8 cellular contexts compared by ENCODE assay signal in genomic region chr10:102117391-102118159, GRCh38. TPM values are rescaled to one million over a fixed set of nuclear protein-coding genes. Genes with fewer than 3 reads are reported as not detected.
DNase-seq lines count a peak whose midpoint lies in the region; ATAC-seq and TF ChIP-seq lines count a peak whose summit lies in the region.

No MANE protein-coding gene starts in this region.

- H3K4ac ChIP-seq in neuronal stem cell (ENCODE audit: low read length), result peak overlapping the region; percentile 60

- peak overlapping the region; percentile 82 for H3K4me3 ChIP-seq in Jurkat, Clone E6-1 (ENCODE audit: low read length)
- H3K4me3 ChIP-seq in gastroesophageal sphincter, result peak overlapping the region; percentile 12 to 69
- peak overlapping the region; percentile 41 to 44 for H3K4me3 ChIP-seq in neuronal stem cell (ENCODE audit: low read length in 2 of 2)
- H3K4me3 ChIP-seq in thyroid gland (replicated peaks in 1 of 3), result peak overlapping the region in 1 of 3 donors; percentile 73

- H3K36me3 ChIP-seq in gastroesophageal sphincter (no peaks in the 10 kb centered on the region), neuronal stem cell (replicated peaks in 1 of 2; ENCODE audit: control insufficient read depth in 2 of 2, insufficient read depth in 2 of 2, low read length in 2 of 2) (peaks cover 1 to 11% of the 10 kb centered on the region in 2 donors), thyroid gland (no peaks in the 10 kb centered on the region)

- CTCF ChIA-PET in activated naive CD4-positive, alpha-beta T cell treated with anti-CD3 and anti-CD28 coated beads for 36 hours (lab: Charles Lee), result interaction anchor here (0.8 to 6.2 kb wide), 5 partner anchors 14 to 336 kb away, joined by 3 to 24 read pairs (median 4); partner anchors contain the start of gene PPRC1

- H3K9ac ChIP-seq in neuronal stem cell (ENCODE audit: low read depth, low read length, poor library complexity), result peak overlapping the region; percentile 71

- H3K18ac ChIP-seq in neuronal stem cell (ENCODE audit: low read length), result peak overlapping the region; percentile 98

- H3K27me3 Mint-ChIP-seq in activated naive CD4-positive, alpha-beta T cell treated with anti-CD3 and anti-CD28 coated beads for 36 hours (ENCODE audit: low read depth), result no peaks in the 10 kb centered on the region

- no peaks in the 10 kb centered on the region for H3K9me3 ChIP-seq in gastroesophageal sphincter
- H3K9me3 ChIP-seq in neuronal stem cell (replicated peaks in 1 of 2; ENCODE audit: control insufficient read depth in 2 of 2, insufficient read depth in 1 of 2, low read depth in 1 of 2, low read length in 2 of 2), result no peaks in the 10 kb centered on the region
- no peaks in the 10 kb centered on the region for H3K9me3 ChIP-seq in thyroid gland

- H2BK5ac ChIP-seq in neuronal stem cell (ENCODE audit: low read length), result peak overlapping the region; percentile 96

- H2BK12ac ChIP-seq in neuronal stem cell (ENCODE audit: low read length), result peak overlapping the region; percentile 85

- peak overlapping the region; percentile 62 for H2AFZ ChIP-seq in neuronal stem cell (ENCODE audit: low read length)

- ATAC-seq in gastroesophageal sphincter (no peak), HG02763 (IDR thresholded peaks at IDR 0.05; ENCODE audit: unreplicated experiment) (no peak)

- TF ChIP-seq EP300 in gastroesophageal sphincter (IDR thresholded peaks at IDR 0.05), result no peak

- no peaks in the 10 kb centered on the region for H3K9me3 Mint-ChIP-seq in activated naive CD4-positive, alpha-beta T cell treated with anti-CD3 and anti-CD28 coated beads for 36 hours

- TF ChIP-seq CTCF in gastroesophageal sphincter (IDR thresholded peaks at IDR 0.05), result peak in 1 of 4 experiments; percentile 23
- TF ChIP-seq CTCF in thyroid gland (IDR thresholded peaks at IDR 0.05), result peak in 1 of 6 experiments; percentile 11

- H3K27me3 ChIP-seq in gastroesophageal sphincter, result no peaks in the 10 kb centered on the region
- H3K27me3 ChIP-seq in neuronal stem cell (ENCODE audit: control insufficient read depth in 3 of 3, insufficient read depth in 3 of 3, low read depth in 1 of 3, low read length in 3 of 3), result no peaks in the 10 kb centered on the region
- no peaks in the 10 kb centered on the region for H3K27me3 ChIP-seq in thyroid gland

- peak overlapping the region; percentile 44 for H3K23ac ChIP-seq in neuronal stem cell (ENCODE audit: low read depth, low read length, poor library complexity)

- peak overlapping the region; percentile 78 for H2BK120ac ChIP-seq in neuronal stem cell (ENCODE audit: low read depth, low read length)

- peak; percentile 86 for DNase-seq in COR-L47 (lab: John Stamatoyannopoulos, UW)
- peak; percentile 78 for DNase-seq in Jurkat, Clone E6-1 (ENCODE audit: low read depth, low spot score)
- DNase-seq in SHP77 (lab: John Stamatoyannopoulos, UW), result peak; percentile 82 to 91
- peak; percentile 77 for DNase-seq in activated naive CD4-positive, alpha-beta T cell treated with anti-CD3 and anti-CD28 coated beads for 36 hours
- peak; percentile 59 for DNase-seq in neuronal stem cell (ENCODE audit: low spot score)
- DNase-seq in thyroid gland, result peak; percentile 90 to 91

- intact Hi-C loops in activated naive CD4-positive, alpha-beta T cell treated with anti-CD3 and anti-CD28 coated beads for 36 hours (cut with micrococcal nuclease), result loop anchor here (1.0 to 5.0 kb wide), 6 partner anchors 52 to 1250 kb away; partner anchors contain the start of genes GBF1, HPS6, OGA and TAF5
- intact Hi-C loops in thyroid gland (cut with DNase I), result loop anchor here (5.0 kb wide), 1 partner anchor 35 kb away; the partner anchor contains the start of gene NOLC1

- peak overlapping the region; percentile 93 for H3K4me3 Mint-ChIP-seq in activated naive CD4-positive, alpha-beta T cell treated with anti-CD3 and anti-CD28 coated beads for 36 hours

- peak overlapping the region; percentile 85 for H2AK5ac ChIP-seq in neuronal stem cell (ENCODE audit: low read depth, low read length)

- peak overlapping the region; percentile 31 for H4K8ac ChIP-seq in neuronal stem cell (ENCODE audit: low read depth, low read length)

- H3K79me1 ChIP-seq in neuronal stem cell (ENCODE audit: low read depth, low read length), result peaks cover 6% of the 10 kb centered on the region

- H3K27ac Mint-ChIP-seq in activated naive CD4-positive, alpha-beta T cell treated with anti-CD3 and anti-CD28 coated beads for 36 hours, result peak overlapping the region; percentile 98

- 0% methylated on average over 2 to 6 of the region's 12 CpGs for WGBS in gastroesophageal sphincter (ENCODE audit: low coverage in 1 of 2), 2 donors
- no CpG with 5 or more reads among the region's 12 CpGs for WGBS in neuronal stem cell (ENCODE audit: extremely low coverage in 2 of 2, insufficient read length in 2 of 2, insufficient replicate concordance in 1 of 2), 2 donors
- 0 to 6% methylated on average over 5 to 11 of the region's 12 CpGs for WGBS in thyroid gland, 2 donors

- H3K4me1 ChIP-seq in gastroesophageal sphincter, result peaks cover 5 to 86% (median 64%) of the 10 kb centered on the region in 3 donors
- H3K4me1 ChIP-seq in neuronal stem cell (ENCODE audit: control insufficient read depth in 2 of 2, insufficient read depth in 1 of 2, low read depth in 1 of 2, low read length in 2 of 2), result peaks cover 56 to 63% of the 10 kb centered on the region in 2 donors
- H3K4me1 ChIP-seq in thyroid gland, result peaks cover 59 to 69% of the 10 kb centered on the region in 2 donors

- H3K14ac ChIP-seq in neuronal stem cell (ENCODE audit: low read length), result no peak overlapping the region

- H2BK15ac ChIP-seq in neuronal stem cell (ENCODE audit: low read length), result peak overlapping the region; percentile 78

- H4K91ac ChIP-seq in neuronal stem cell (ENCODE audit: low read depth, low read length, poor library complexity), result peak overlapping the region; percentile 83

- peak overlapping the region; percentile 55 for H3K4me2 ChIP-seq in neuronal stem cell (ENCODE audit: insufficient read depth, low read length, poor library complexity, severe bottlenecking)

- H3K36me3 Mint-ChIP-seq in activated naive CD4-positive, alpha-beta T cell treated with anti-CD3 and anti-CD28 coated beads for 36 hours (ENCODE audit: low read depth), result peaks cover 3% of the 10 kb centered on the region

- peak overlapping the region; percentile 98 to 99 (median 99) for H3K27ac ChIP-seq in gastroesophageal sphincter
- H3K27ac ChIP-seq in neuronal stem cell (replicated peaks; ENCODE audit: low read length), result peak overlapping the region; percentile 92
- peak overlapping the region; percentile 64 to 98 (median 97) for H3K27ac ChIP-seq in thyroid gland

- H3K4me1 Mint-ChIP-seq in activated naive CD4-positive, alpha-beta T cell treated with anti-CD3 and anti-CD28 coated beads for 36 hours (ENCODE audit: low read depth), result peaks cover 57% of the 10 kb centered on the region

- TF ChIP-seq POLR2A in gastroesophageal sphincter (IDR thresholded peaks at IDR 0.05) (no peak), thyroid gland (IDR thresholded peaks at IDR 0.05) (peak in 1 of 2 donors; percentile 19)

RNA-seq across cellular contexts. Expression of gene LDB1, which starts 2.6 kb away (rescaled TPM):
- polyA plus RNA-seq in Jurkat, Clone E6-1 (2012; ENCODE audit: insufficient read depth, insufficient read length), result 75.5 TPM
- 10 to 100 TPM; 46.5 to 46.6 TPM for total RNA-seq in activated naive CD4-positive, alpha-beta T cell treated with anti-CD3 and anti-CD28 coated beads for 36 hours
- total RNA-seq in gastroesophageal sphincter (10 to 100 TPM; 43.7 to 92.0 (median 60.4) TPM), thyroid gland (10 to 100 TPM; 49.8 to 67.3 (median 54.8) TPM)
- polyA plus RNA-seq in neuronal stem cell (2013, experiment 1 of 2), result 88.5 TPM
- polyA plus RNA-seq in neuronal stem cell (2013, experiment 2 of 2), result 86.1 TPM

RNA-seq across cellular contexts. Expression of gene PPRC1, which starts 15.3 kb away (rescaled TPM):
- 34.5 TPM for polyA plus RNA-seq in Jurkat, Clone E6-1 (2012; ENCODE audit: insufficient read depth, insufficient read length)
- 10 to 100 TPM; 54.6 to 55.0 TPM for total RNA-seq in activated naive CD4-positive, alpha-beta T cell treated with anti-CD3 and anti-CD28 coated beads for 36 hours
- total RNA-seq in gastroesophageal sphincter (10 to 100 TPM; 13.4 to 31.4 (median 17.8) TPM), thyroid gland (10 to 100 TPM; 11.7 to 27.5 (median 16.6) TPM)
- 19.0 TPM for polyA plus RNA-seq in neuronal stem cell (2013, experiment 1 of 2)
- 19.9 TPM for polyA plus RNA-seq in neuronal stem cell (2013, experiment 2 of 2)

RNA-seq across cellular contexts. Expression of gene NOLC1, which starts 34.6 kb away (rescaled TPM):
- polyA plus RNA-seq in Jurkat, Clone E6-1 (2012; ENCODE audit: insufficient read depth, insufficient read length), result 187 TPM
- total RNA-seq in activated naive CD4-positive, alpha-beta T cell treated with anti-CD3 and anti-CD28 coated beads for 36 hours, result 100 to 1,000 TPM; 182 to 194 TPM
- total RNA-seq in gastroesophageal sphincter (10 to 100 TPM; 52.9 to 66.5 (median 57.2) TPM), thyroid gland (10 to 100 TPM; 52.7 to 80.8 (median 65.1) TPM)
- 80.8 TPM for polyA plus RNA-seq in neuronal stem cell (2013, experiment 1 of 2)
- polyA plus RNA-seq in neuronal stem cell (2013, experiment 2 of 2), result 80.1 TPM

RNA-seq across cellular contexts. Expression of gene HPS6, which starts 52.4 kb away (rescaled TPM):
- 17.4 TPM for polyA plus RNA-seq in Jurkat, Clone E6-1 (2012; ENCODE audit: insufficient read depth, insufficient read length)
- 1 to 10 TPM; 8.7 to 8.8 TPM for total RNA-seq in activated naive CD4-positive, alpha-beta T cell treated with anti-CD3 and anti-CD28 coated beads for 36 hours
- total RNA-seq in gastroesophageal sphincter, result 10 to 100 TPM; 24.1 to 36.2 (median 27.1) TPM
- polyA plus RNA-seq in neuronal stem cell (2013, experiment 1 of 2), result 6.3 TPM
- polyA plus RNA-seq in neuronal stem cell (2013, experiment 2 of 2), result 6.3 TPM
- 10 to 100 TPM; 18.7 to 28.5 (median 23.8) TPM for total RNA-seq in thyroid gland
